In genomic region chr5:74685979-74686631, GRCh38 we compare ENCODE assay signal across 8 cellular contexts. TPM values are rescaled to one million over a fixed set of nuclear protein-coding genes. Genes with fewer than 3 reads are reported as not detected.
DNase-seq lines count a peak whose midpoint lies in the region; ATAC-seq and TF ChIP-seq lines count a peak whose summit lies in the region.

No MANE protein-coding gene starts in this region.

- H3K27me3 Mint-ChIP-seq in activated CD4-positive, alpha-beta T cell treated with anti-CD3 and anti-CD28 coated beads, Interleukin-2, amount 10 ng/mL, durations not matched to agents 7 days and 5 days = peaks cover 5% of the 10 kb centered on the region
- no peaks in the 10 kb centered on the region for H3K27me3 Mint-ChIP-seq in activated CD4-positive, alpha-beta memory T cell treated with anti-CD3 and anti-CD28 coated beads for 36 hours

- no peak for TF ChIP-seq CTCF in cardiac muscle cell (IDR thresholded peaks at IDR 0.05; ENCODE audit: low read depth, low read length)

- H3K9ac ChIP-seq in rectal smooth muscle tissue (ENCODE audit: low read length) = peak overlapping the region; percentile 66

- H3K4me3 ChIP-seq in cardiac muscle cell (peak overlapping the region; percentile 52), rectal smooth muscle tissue (ENCODE audit: low read length) (peak overlapping the region; percentile 75)

- DNase-seq in activated CD4-positive, alpha-beta T cell treated with anti-CD3 and anti-CD28 coated beads, Interleukin-2, amount 10 ng/mL, durations not matched to agents 7 days and 5 days = peak; percentile 10
- no peak for DNase-seq in activated CD4-positive, alpha-beta T cell treated with anti-CD3 and anti-CD28 coated beads, Interleukin-2, amount 50 U/mL, for 4 hours
- peak; percentile 17 for DNase-seq in activated CD4-positive, alpha-beta memory T cell treated with anti-CD3 and anti-CD28 coated beads for 36 hours
- peak in 1 of 2 donors; percentile 75 for DNase-seq in cardiac muscle cell (ENCODE audit: low read depth in 1 of 2, low spot score in 1 of 2)
- DNase-seq in kidney tubule cell (ENCODE audit: low spot score) = no peak
- DNase-seq in stimulated activated CD4-positive, alpha-beta T cell treated with anti-CD3 and anti-CD28 coated beads, Interleukin-2, amount 100 ng/mL, for 48 hours = no peak

- no peaks in the 10 kb centered on the region for H3K9me3 ChIP-seq in cardiac muscle cell (ENCODE audit: low read depth)

- H3K36me3 ChIP-seq in cardiac muscle cell (no peaks in the 10 kb centered on the region), rectal smooth muscle tissue (ENCODE audit: control insufficient read depth, insufficient read depth, low read length) (peaks cover 2% of the 10 kb centered on the region)

- intact Hi-C loops in activated CD4-positive, alpha-beta memory T cell treated with anti-CD3 and anti-CD28 coated beads for 36 hours (cut with micrococcal nuclease) = loop anchor here (1.0 to 2.0 kb wide), 3 partner anchors 81 to 217 kb away; partner anchors contain the start of genes GFM2 and NSA2

- H3K36me3 Mint-ChIP-seq in activated CD4-positive, alpha-beta T cell treated with anti-CD3 and anti-CD28 coated beads, Interleukin-2, amount 10 ng/mL, durations not matched to agents 7 days and 5 days (ENCODE audit: low read depth) = peaks cover 18% of the 10 kb centered on the region
- H3K36me3 Mint-ChIP-seq in activated CD4-positive, alpha-beta memory T cell treated with anti-CD3 and anti-CD28 coated beads for 36 hours = peaks cover 9% of the 10 kb centered on the region

- H3K4me1 Mint-ChIP-seq in activated CD4-positive, alpha-beta T cell treated with anti-CD3 and anti-CD28 coated beads, Interleukin-2, amount 10 ng/mL, durations not matched to agents 7 days and 5 days = peaks cover 29% of the 10 kb centered on the region
- peaks cover 21% of the 10 kb centered on the region for H3K4me1 Mint-ChIP-seq in activated CD4-positive, alpha-beta memory T cell treated with anti-CD3 and anti-CD28 coated beads for 36 hours (ENCODE audit: low read depth)

- peak overlapping the region; percentile 56 for H3K27ac Mint-ChIP-seq in activated CD4-positive, alpha-beta T cell treated with anti-CD3 and anti-CD28 coated beads, Interleukin-2, amount 10 ng/mL, durations not matched to agents 7 days and 5 days
- peak overlapping the region; percentile 49 for H3K27ac Mint-ChIP-seq in activated CD4-positive, alpha-beta memory T cell treated with anti-CD3 and anti-CD28 coated beads for 36 hours

- CTCF ChIA-PET in activated CD4-positive, alpha-beta T cell treated with anti-CD3 and anti-CD28 coated beads, Interleukin-2, amount 10 ng/mL, durations not matched to agents 7 days and 5 days (lab: Charles Lee) = interaction anchor here (0.7 kb wide), 1 partner anchor 14 kb away, joined by 3 read pairs; no protein-coding TSS in a partner anchor
- CTCF ChIA-PET in activated CD4-positive, alpha-beta memory T cell treated with anti-CD3 and anti-CD28 coated beads for 36 hours (lab: Charles Lee) = interaction anchor here (1.1 kb wide), 1 partner anchor 80 kb away, joined by 4 read pairs; the partner anchor contains the start of genes GFM2 and NSA2

- ATAC-seq in HG03064 (IDR thresholded peaks at IDR 0.05; ENCODE audit: low read depth, unreplicated experiment) = peak; percentile 50

- H3K27me3 ChIP-seq in cardiac muscle cell = no peaks in the 10 kb centered on the region
- no peaks in the 10 kb centered on the region for H3K27me3 ChIP-seq in rectal smooth muscle tissue (ENCODE audit: control insufficient read depth, insufficient read depth, low read length)

- H3K9me3 Mint-ChIP-seq in activated CD4-positive, alpha-beta T cell treated with anti-CD3 and anti-CD28 coated beads, Interleukin-2, amount 10 ng/mL, durations not matched to agents 7 days and 5 days = no peaks in the 10 kb centered on the region
- H3K9me3 Mint-ChIP-seq in activated CD4-positive, alpha-beta memory T cell treated with anti-CD3 and anti-CD28 coated beads for 36 hours = no peaks in the 10 kb centered on the region

- H3K4me3 Mint-ChIP-seq in activated CD4-positive, alpha-beta T cell treated with anti-CD3 and anti-CD28 coated beads, Interleukin-2, amount 10 ng/mL, durations not matched to agents 7 days and 5 days = peak overlapping the region; percentile 74
- H3K4me3 Mint-ChIP-seq in activated CD4-positive, alpha-beta memory T cell treated with anti-CD3 and anti-CD28 coated beads for 36 hours = peak overlapping the region; percentile 79

- H3K4me1 ChIP-seq in cardiac muscle cell (ENCODE audit: low read depth) (no peaks in the 10 kb centered on the region), rectal smooth muscle tissue (ENCODE audit: control insufficient read depth, insufficient read depth, low read length) (no peaks in the 10 kb centered on the region)

- no peak overlapping the region for H3K27ac ChIP-seq in cardiac muscle cell
- peak overlapping the region; percentile 86 for H3K27ac ChIP-seq in rectal smooth muscle tissue (ENCODE audit: low read depth, low read length)

- POLR2A ChIA-PET in activated CD4-positive, alpha-beta T cell treated with anti-CD3 and anti-CD28 coated beads, Interleukin-2, amount 10 ng/mL, durations not matched to agents 7 days and 5 days (lab: Charles Lee) = no interaction called here
- POLR2A ChIA-PET in activated CD4-positive, alpha-beta memory T cell treated with anti-CD3 and anti-CD28 coated beads for 36 hours (lab: Charles Lee) = interaction anchor here (1.4 kb wide), 1 partner anchor 46 kb away, joined by 4 read pairs; the partner anchor contains the start of gene ENC1

RNA-seq across cellular contexts. Expression of gene HEXB, which starts 1.1 kb away (rescaled TPM):
- total RNA-seq in activated CD4-positive, alpha-beta T cell treated with anti-CD3 and anti-CD28 coated beads, Interleukin-2, amount 10 ng/mL, durations not matched to agents 7 days and 5 days = 10 to 100 TPM; 71.4 to 73.3 TPM
- total RNA-seq in activated CD4-positive, alpha-beta memory T cell treated with anti-CD3 and anti-CD28 coated beads for 36 hours = 10 to 100 TPM; 67.1 to 68.5 TPM
- total RNA-seq in cardiac muscle cell = 26.4 and 30.1 TPM in 2 replicates
- 26.8 and 36.7 TPM in 2 replicates for polyA plus RNA-seq in cardiac muscle cell

RNA-seq across cellular contexts. Expression of gene ENC1, which starts 45.6 kb away (rescaled TPM):
- total RNA-seq in activated CD4-positive, alpha-beta T cell treated with anti-CD3 and anti-CD28 coated beads, Interleukin-2, amount 10 ng/mL, durations not matched to agents 7 days and 5 days = 1 to 10 TPM; 2.2 to 3.4 TPM
- under 1 TPM; 0.29 to 0.44 TPM for total RNA-seq in activated CD4-positive, alpha-beta memory T cell treated with anti-CD3 and anti-CD28 coated beads for 36 hours
- 5.7 and 6.5 TPM in 2 replicates for total RNA-seq in cardiac muscle cell
- polyA plus RNA-seq in cardiac muscle cell = 0.56 and 2.3 TPM in 2 replicates

Comparison
In these comparisons a context has a peak if more than half of its experiments do, and no peak if none do; other contexts are left out.
1. DNase-seq: peak in activated CD4-positive, alpha-beta T cell treated with anti-CD3 and anti-CD28 coated beads, Interleukin-2, amount 10 ng/mL, durations not matched to agents 7 days and 5 days (single experiment) and activated CD4-positive, alpha-beta memory T cell treated with anti-CD3 and anti-CD28 coated beads for 36 hours (single experiment); none in activated CD4-positive, alpha-beta T cell treated with anti-CD3 and anti-CD28 coated beads, Interleukin-2, amount 50 U/mL, for 4 hours (0 of 2), kidney tubule cell (single experiment) and stimulated activated CD4-positive, alpha-beta T cell treated with anti-CD3 and anti-CD28 coated beads, Interleukin-2, amount 100 ng/mL, for 48 hours (0 of 2).